Comparison of ENCODE assay signal across 17 cellular contexts in the genomic region with DNA sequence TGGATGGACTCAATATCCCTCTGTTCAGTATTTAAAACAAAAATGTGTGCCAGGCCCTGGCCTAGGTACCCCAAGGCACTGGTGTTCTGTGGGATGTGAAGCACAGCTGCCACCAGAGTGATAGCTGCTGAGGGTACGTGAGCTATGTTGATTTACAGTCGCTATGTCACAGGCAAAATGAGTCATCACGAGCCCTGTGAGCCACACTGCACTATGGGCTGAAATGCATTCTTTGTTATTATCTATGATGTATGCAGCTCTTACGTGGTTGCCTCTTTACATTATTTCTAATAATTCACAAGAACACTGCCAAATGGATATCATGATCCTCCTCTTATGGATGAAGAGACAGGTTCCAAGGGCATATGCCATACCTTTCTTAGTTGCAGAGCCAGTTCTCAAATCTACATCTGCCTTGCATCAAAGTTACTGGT. TPM values are rescaled to one million over a fixed set of nuclear protein-coding genes. Genes with fewer than 3 reads are reported as not detected.
DNase-seq lines count a peak whose midpoint lies in the region; ATAC-seq and TF ChIP-seq lines count a peak whose summit lies in the region.
"Had no signal": no experiment of that assay in that cellular context is flagged by ENCODE, and none has a peak within 500 bp of the region (broad histone marks: within the 10 kb centered on the region; RNA-seq: fewer than 3 reads in every experiment).

No MANE protein-coding gene starts in this region.

- H3K4me1 ChIP-seq in Panc1 (ENCODE audit: control insufficient read depth, insufficient read depth, low read length), result no peaks in the 10 kb centered on the region; the same call in 1 of the 2 replicates

- in situ Hi-C loops in Panc1 (cut with HindIII; ENCODE audit: low pct_unique_long_range_greater_than_20kb, low sequenced_read_pairs), result no loop called here

- H3K9me3 Mint-ChIP-seq in naive thymus-derived CD8-positive, alpha-beta T cell, result no peaks in the 10 kb centered on the region
- H3K9me3 Mint-ChIP-seq: neural crest cell; stimulated activated memory B cell treated with anti-CD40 and anti-IgM and Interleukin-4, amounts not matched to agents 10 μg/mL and 1 μg/mL and 100 μg/mL, for 72 hours had no signal

- peaks cover 0 to 37% (median under 1%) of the 10 kb centered on the region in 3 donors for H3K36me3 Mint-ChIP-seq in naive thymus-derived CD8-positive, alpha-beta T cell

- peaks cover 13 to 28% (median 26%) of the 10 kb centered on the region in 4 donors for H3K4me1 Mint-ChIP-seq in naive thymus-derived CD8-positive, alpha-beta T cell
- H3K4me1 Mint-ChIP-seq: neural crest cell had no signal

- POLR2A ChIA-PET in Panc1 (lab: Charles Lee), result interaction anchor here (0.6 kb wide), 1 partner anchor 486 kb away, joined by 3 read pairs; no protein-coding TSS in a partner anchor
- POLR2A ChIA-PET in naive thymus-derived CD8-positive, alpha-beta T cell (lab: Charles Lee), result interaction anchor here (0.9 kb wide), 1 partner anchor 70 kb away, joined by 3 read pairs; the partner anchor contains the start of gene MKNK1

- no peaks in the 10 kb centered on the region for H3K27me3 ChIP-seq in Panc1 (ENCODE audit: control insufficient read depth, insufficient read depth, low read length)

- no TSS peak for BruUV-seq in Panc1 (replicated peaks; lab: Mats Ljungman, UMichigan)

- no peak overlapping the region for H3K4me3 ChIP-seq in Panc1 (ENCODE audit: low read depth in 2 of 2, low read length in 2 of 2)

- peak overlapping the region in 8 of 10 donors; percentile 4 to 93 (median 22) for H3K27ac Mint-ChIP-seq in naive thymus-derived CD8-positive, alpha-beta T cell
- H3K27ac Mint-ChIP-seq: stimulated activated memory B cell treated with anti-CD40 and anti-IgM and Interleukin-4, amounts not matched to agents 10 μg/mL and 1 μg/mL and 100 μg/mL, for 72 hours had no signal

- intact Hi-C loops in Panc1 (cut with micrococcal nuclease; ENCODE audit: unreplicated experiment) (no loop called here), left colon (cut with DNase I, micrococcal nuclease) (no loop called here)

- CTCF ChIA-PET in Panc1 (lab: Charles Lee), result no interaction called here

- TF ChIP-seq CTCF in Panc1 (IDR thresholded peaks at IDR 0.05), result no peak

- DNase-seq in activated T-cell treated with anti-CD3 and anti-CD28 coated beads for 4 hours (peak; percentile 5), Panc1 (ENCODE audit: low read depth, low spot score) (no peak), amniotic epithelial cell (ENCODE audit: low read depth) (peak; percentile 39), left colon (no peak), GDM1 (lab: John Stamatoyannopoulos, UW) (no peak), RPMI8226 (no peak)
- no peak for DNase-seq in activated T-cell treated with anti-CD3 and anti-CD28 coated beads, Interleukin-2, amount 50 U/mL, for 1 hour
- DNase-seq in naive thymus-derived CD8-positive, alpha-beta T cell, result no peak
- DNase-seq: activated CD4-positive, alpha-beta T cell treated with anti-CD3 and anti-CD28 coated beads, Interleukin-2, amount 50 U/mL, for 48 hours; caudate nucleus; KG1; NCI-H345 had no signal

- H3K4me3 Mint-ChIP-seq in naive thymus-derived CD8-positive, alpha-beta T cell, result no peak overlapping the region
- H3K4me3 Mint-ChIP-seq: neural crest cell; stimulated activated memory B cell treated with anti-CD40 and anti-IgM and Interleukin-4, amounts not matched to agents 10 μg/mL and 1 μg/mL and 100 μg/mL, for 72 hours had no signal

- 0 out of 2 replicates have a peak, but pooled peaks have one; percentile 31 for ATAC-seq in Panc1
- ATAC-seq in naive thymus-derived CD8-positive, alpha-beta T cell, result no peak
- ATAC-seq in left colon, result no peak
- ATAC-seq: Right ventricle myocardium inferior; stimulated activated memory B cell treated with anti-CD40 and anti-IgM and Interleukin-4, amounts not matched to agents 10 μg/mL and 1 μg/mL and 100 μg/mL, for 72 hours had no signal

- peaks cover 20% of the 10 kb centered on the region for H3K36me3 ChIP-seq in Panc1 (ENCODE audit: control insufficient read depth, insufficient read depth, low read length)

- no peaks in the 10 kb centered on the region for H3K9me3 ChIP-seq in Panc1 (ENCODE audit: control insufficient read depth, insufficient read depth, low read depth, low read length)

- H3K27ac ChIP-seq in Panc1 (ENCODE audit: low read length), result no peak overlapping the region

- H3K27me3 Mint-ChIP-seq in naive thymus-derived CD8-positive, alpha-beta T cell, result no peaks in the 10 kb centered on the region
- H3K27me3 Mint-ChIP-seq: stimulated activated memory B cell treated with anti-CD40 and anti-IgM and Interleukin-4, amounts not matched to agents 10 μg/mL and 1 μg/mL and 100 μg/mL, for 72 hours had no signal

RNA-seq across cellular contexts. Expression of gene TEX38, which starts 2.1 kb away (rescaled TPM):
- total RNA-seq in Panc1 (2021; ENCODE audit: unreplicated experiment), result not detected
- not detected for polyA plus RNA-seq in Panc1 (2012; ENCODE audit: insufficient read length)
- total RNA-seq in naive thymus-derived CD8-positive, alpha-beta T cell, result not detected
- polyA plus RNA-seq in naive thymus-derived CD8-positive, alpha-beta T cell, result not detected
- total RNA-seq in left colon, result not detected
- total RNA-seq: kidney epithelial cell, Right ventricle myocardium inferior had no signal
- polyA plus RNA-seq: AG04450 had no signal

RNA-seq across cellular contexts. Expression of gene ATPAF1, which starts 5.6 kb away (rescaled TPM):
- total RNA-seq in Panc1 (2021; ENCODE audit: unreplicated experiment) (39.0 TPM), left colon (10 to 100 TPM; 52.2 to 53.0 TPM)
- polyA plus RNA-seq in Panc1 (2012; ENCODE audit: insufficient read length), result 33.8 TPM
- total RNA-seq in naive thymus-derived CD8-positive, alpha-beta T cell, result 10 to 100 TPM; 27.8 to 33.9 TPM
- 10 to 100 TPM; 66.4 to 68.0 (median 66.7) TPM for polyA plus RNA-seq in naive thymus-derived CD8-positive, alpha-beta T cell

RNA-seq across cellular contexts. Expression of gene EFCAB14, which starts 45.1 kb away (rescaled TPM):
- total RNA-seq in Panc1 (2021; ENCODE audit: unreplicated experiment) (86.8 TPM), left colon (100 to 1,000 TPM; 114 to 138 TPM)
- 28.3 TPM for polyA plus RNA-seq in Panc1 (2012; ENCODE audit: insufficient read length)
- total RNA-seq in naive thymus-derived CD8-positive, alpha-beta T cell, result 10 to 100 TPM; 75.9 to 81.2 TPM
- 10 to 100 TPM; 88.7 to 99.5 (median 94.6) TPM for polyA plus RNA-seq in naive thymus-derived CD8-positive, alpha-beta T cell

RNA-seq across cellular contexts. Expression of gene MOB3C, which starts 57.2 kb away (rescaled TPM):
- 10.5 TPM for total RNA-seq in Panc1 (2021; ENCODE audit: unreplicated experiment)
- 13.4 TPM for polyA plus RNA-seq in Panc1 (2012; ENCODE audit: insufficient read length)
- 10 to 100 TPM; 24.3 to 24.7 TPM for total RNA-seq in naive thymus-derived CD8-positive, alpha-beta T cell
- polyA plus RNA-seq in naive thymus-derived CD8-positive, alpha-beta T cell, result 10 to 100 TPM in 1 of 3 donors, 1 to 10 TPM in 2; 8.3 to 17.5 (median 8.4) TPM
- 10 to 100 TPM; 15.6 to 18.1 TPM for total RNA-seq in left colon

Comparison
In these comparisons a context has a peak if more than half of its experiments do, and no peak if none do; other contexts are left out.
1. DNase-seq: peak in activated T-cell treated with anti-CD3 and anti-CD28 coated beads for 4 hours (single experiment) and amniotic epithelial cell (single experiment); none in activated T-cell treated with anti-CD3 and anti-CD28 coated beads, Interleukin-2, amount 50 U/mL, for 1 hour (single experiment), Panc1 (single experiment), naive thymus-derived CD8-positive, alpha-beta T cell (0 of 10), left colon (0 of 2), GDM1 (single experiment) and RPMI8226 (single experiment).